12 cellular contexts compared by ENCODE assay signal in genomic region chr12:104710940-104711725, GRCh38.
A peak's percentile ranks its signal among the peaks of the same experiment; 100 is the strongest.
DNase-seq lines count a peak whose midpoint lies in the region; ATAC-seq and TF ChIP-seq lines count a peak whose summit lies in the region.
"Had no signal": no experiment of that assay in that cellular context is flagged by ENCODE, and none has a peak within 500 bp of the region (broad histone marks: within the 10 kb centered on the region; RNA-seq: fewer than 3 reads in every experiment).

No MANE protein-coding gene starts in this region.

- no peaks in the 10 kb centered on the region for H3K9me3 ChIP-seq in CD8-positive, alpha-beta T cell (ENCODE audit: low read length)
- H3K9me3 ChIP-seq in gastroesophageal sphincter = no peaks in the 10 kb centered on the region

- peaks cover 31% of the 10 kb centered on the region for H3K4me1 Mint-ChIP-seq in CD8-positive, alpha-beta T cell (ENCODE audit: low read depth)
- H3K4me1 Mint-ChIP-seq in activated B cell treated with CpG ODN at 0.5 μM for 24 hours = peaks cover 22% of the 10 kb centered on the region

- H3K9me3 Mint-ChIP-seq in CD8-positive, alpha-beta T cell = no peaks in the 10 kb centered on the region
- no peaks in the 10 kb centered on the region for H3K9me3 Mint-ChIP-seq in activated B cell treated with CpG ODN at 0.5 μM for 24 hours
- H3K9me3 Mint-ChIP-seq: activated CD8-positive, alpha-beta T cell treated with anti-CD3 and anti-CD28 coated beads for 36 hours had no signal

- intact Hi-C loops in CD8-positive, alpha-beta T cell (cut with DNase I, micrococcal nuclease) = no loop called here
- intact Hi-C loops in activated B cell treated with CpG ODN at 0.5 μM for 24 hours (cut with micrococcal nuclease) = no loop called here

- H3K4me1 ChIP-seq in CD8-positive, alpha-beta T cell (ENCODE audit: insufficient read depth, low read length) = peaks cover 7% of the 10 kb centered on the region
- H3K4me1 ChIP-seq in gastroesophageal sphincter = peaks cover 0 to 33% (median 7%) of the 10 kb centered on the region in 3 donors
- H3K4me1 ChIP-seq: parathyroid adenoma had no signal

- POLR2A ChIA-PET in CD8-positive, alpha-beta T cell (lab: Charles Lee) = interaction anchor here (1.1 kb wide), 1 partner anchor 8 kb away, joined by 3 read pairs; no protein-coding TSS in a partner anchor
- POLR2A ChIA-PET in activated B cell treated with CpG ODN at 0.5 μM for 24 hours (lab: Charles Lee) = interaction anchor here (1.0 to 1.1 kb wide), 2 partner anchors 8 to 36 kb away, joined by 3 read pairs; no protein-coding TSS in a partner anchor

- H3K36me3 ChIP-seq in CD8-positive, alpha-beta T cell (ENCODE audit: insufficient read depth, low read length) = no peaks in the 10 kb centered on the region
- H3K36me3 ChIP-seq in gastroesophageal sphincter (no peaks in the 10 kb centered on the region), H7 (replicated peaks; ENCODE audit: control insufficient read depth, insufficient read depth, low read length) (no peaks in the 10 kb centered on the region)

- peak overlapping the region; percentile 32 for H3K27ac Mint-ChIP-seq in CD8-positive, alpha-beta T cell
- peak overlapping the region; percentile 4 for H3K27ac Mint-ChIP-seq in activated B cell treated with CpG ODN at 0.5 μM for 24 hours
- H3K27ac Mint-ChIP-seq: activated CD8-positive, alpha-beta T cell treated with anti-CD3 and anti-CD28 coated beads for 36 hours had no signal

- in situ Hi-C loops in GM13976 (cut with MboI; ENCODE audit: low sequenced_read_pairs, unreplicated experiment) = no loop called here

- H3K4me3 Mint-ChIP-seq in CD8-positive, alpha-beta T cell = no peak overlapping the region
- H3K4me3 Mint-ChIP-seq in activated B cell treated with CpG ODN at 0.5 μM for 24 hours = no peak overlapping the region
- H3K4me3 Mint-ChIP-seq: activated CD8-positive, alpha-beta T cell treated with anti-CD3 and anti-CD28 coated beads for 36 hours had no signal

- TF ChIP-seq POLR2A in gastroesophageal sphincter (IDR thresholded peaks at IDR 0.05) = no peak

- no peaks in the 10 kb centered on the region for H3K27me3 Mint-ChIP-seq in CD8-positive, alpha-beta T cell (ENCODE audit: low read depth)
- no peaks in the 10 kb centered on the region for H3K27me3 Mint-ChIP-seq in activated B cell treated with CpG ODN at 0.5 μM for 24 hours
- H3K27me3 Mint-ChIP-seq: activated CD8-positive, alpha-beta T cell treated with anti-CD3 and anti-CD28 coated beads for 36 hours had no signal

- no peaks in the 10 kb centered on the region for H3K27me3 ChIP-seq in CD8-positive, alpha-beta T cell (ENCODE audit: insufficient read depth, low read length)
- H3K27me3 ChIP-seq in gastroesophageal sphincter (no peaks in the 10 kb centered on the region), H7 (ENCODE audit: control insufficient read depth, insufficient read depth, low read length) (no peaks in the 10 kb centered on the region)

- no peak overlapping the region for H3K4me3 ChIP-seq in CD8-positive, alpha-beta T cell (ENCODE audit: low read depth, low read length)
- H3K4me3 ChIP-seq in gastroesophageal sphincter (no peak overlapping the region), skeletal muscle cell (ENCODE audit: low read depth, low read length) (no peak overlapping the region), H7 (ENCODE audit: insufficient read depth, low read depth, low read length) (no peak overlapping the region)

- TF ChIP-seq CTCF in CD8-positive, alpha-beta T cell (IDR thresholded peaks at IDR 0.05) = no peak
- TF ChIP-seq CTCF in activated B cell treated with CpG ODN at 0.5 μM for 24 hours (IDR thresholded peaks at IDR 0.05) (no peak), gastroesophageal sphincter (IDR thresholded peaks at IDR 0.05) (no peak), GM13976 (IDR thresholded peaks at IDR 0.05; ENCODE audit: borderline replicate concordance, control extremely low read depth, extremely low read depth, insufficient read depth, missing control alignments) (no peak)

- CTCF ChIA-PET in CD8-positive, alpha-beta T cell (lab: Charles Lee) = interaction anchor here (1.0 kb wide), 1 partner anchor 329 kb away, joined by 4 read pairs; no protein-coding TSS in a partner anchor
- CTCF ChIA-PET in activated B cell treated with CpG ODN at 0.5 μM for 24 hours (lab: Charles Lee) = interaction anchor here (1.7 kb wide), 1 partner anchor 329 kb away, joined by 5 read pairs; no protein-coding TSS in a partner anchor

- ATAC-seq in CD8-positive, alpha-beta T cell = no peak
- ATAC-seq in activated B cell treated with CpG ODN at 0.5 μM for 24 hours (ENCODE audit: low read depth) (no peak), gastroesophageal sphincter (peak; percentile 67), GM18861 (IDR thresholded peaks at IDR 0.05; ENCODE audit: unreplicated experiment) (no peak), GM21526 (IDR thresholded peaks at IDR 0.05; ENCODE audit: low FRiP score, unreplicated experiment) (no peak)
- ATAC-seq: activated CD8-positive, alpha-beta T cell treated with anti-CD3 and anti-CD28 coated beads for 36 hours had no signal

- H3K36me3 Mint-ChIP-seq in CD8-positive, alpha-beta T cell = no peaks in the 10 kb centered on the region
- H3K36me3 Mint-ChIP-seq in activated B cell treated with CpG ODN at 0.5 μM for 24 hours (ENCODE audit: low read depth) = peaks cover 7% of the 10 kb centered on the region

- no peak for DNase-seq in CD8-positive, alpha-beta T cell
- no peak for DNase-seq in activated B cell treated with CpG ODN at 0.5 μM for 24 hours
- peak; percentile 56 for DNase-seq in skeletal muscle cell (ENCODE audit: low read depth)
- DNase-seq in H7 = no peak
- no peak for DNase-seq in GM13976 (ENCODE audit: low spot score)
- DNase-seq: activated CD8-positive, alpha-beta T cell treated with anti-CD3 and anti-CD28 coated beads for 36 hours; MV-4-11; RPMI8226 had no signal

- WGBS in gastroesophageal sphincter (ENCODE audit: low coverage in 1 of 2), 2 donors = 9 to 12% methylated on average over 8 of the region's 8 CpGs

- no peak overlapping the region for H3K27ac ChIP-seq in CD8-positive, alpha-beta T cell (ENCODE audit: low read depth, low read length)
- peak overlapping the region in 3 of 4 donors; percentile 28 to 37 (median 32) for H3K27ac ChIP-seq in gastroesophageal sphincter
- H3K27ac ChIP-seq: parathyroid adenoma had no signal

- no peak for TF ChIP-seq EP300 in gastroesophageal sphincter (IDR thresholded peaks at IDR 0.05)
